In genomic region chr17:63552211-63552610, GRCh38 we compare ENCODE assay signal across 11 cellular contexts. TPM values are rescaled to one million over a fixed set of nuclear protein-coding genes. Genes with fewer than 3 reads are reported as not detected.
A peak's percentile ranks its signal among the peaks of the same experiment; 100 is the strongest.
DNase-seq lines count a peak whose midpoint lies in the region; ATAC-seq and TF ChIP-seq lines count a peak whose summit lies in the region.
"Had no signal": no experiment of that assay in that cellular context is flagged by ENCODE, and none has a peak within 500 bp of the region (broad histone marks: within the 10 kb centered on the region; RNA-seq: fewer than 3 reads in every experiment).

No MANE protein-coding gene starts in this region.

- no peak for DNase-seq in Caco-2
- no peak for DNase-seq in MG63
- DNase-seq in ovary, result no peak
- DNase-seq in 8988T, result no peak
- DNase-seq in NCI-H524 (lab: John Stamatoyannopoulos, UW), result no peak
- no peak for DNase-seq in HK-2 (ENCODE audit: unreplicated experiment)
- DNase-seq: amniotic stem cell; NCI-H1436 treated with DMSO at 0.1 percent for 48 hours; stimulated activated CD4-positive, alpha-beta T cell treated with anti-CD3 and anti-CD28 coated beads, Interleukin-1b, Interleukin-23, amount 100 ng/mL, for 48 hours had no signal

- H3K4me3 Mint-ChIP-seq in Caco-2 (ENCODE audit: unreplicated experiment), result peak overlapping the region; percentile 98

- H3K4me3 ChIP-seq in Caco-2 (ENCODE audit: low read depth, low read length), result no peak overlapping the region; the same call in 1 of the 2 replicates
- peak overlapping the region; percentile 95 for H3K4me3 ChIP-seq in MG63
- peak overlapping the region; percentile 70 to 97 for H3K4me3 ChIP-seq in duodenal mucosa (ENCODE audit: low read depth in 1 of 2, low read length in 2 of 2)
- peak overlapping the region; percentile 99 for H3K4me3 ChIP-seq in ovary

- H3K9me3 ChIP-seq in Caco-2 (no peaks in the 10 kb centered on the region; the same call in 1 of the 2 replicates), MG63 (no peaks in the 10 kb centered on the region), duodenal mucosa (ENCODE audit: control insufficient read depth in 1 of 2, low read length in 2 of 2) (no peaks in the 10 kb centered on the region), ovary (no peaks in the 10 kb centered on the region)

- no peak for TF ChIP-seq EP300 in ovary (IDR thresholded peaks at IDR 0.05)

- H3K9me3 Mint-ChIP-seq in Caco-2 (ENCODE audit: unreplicated experiment), result no peaks in the 10 kb centered on the region

- no peaks in the 10 kb centered on the region for H3K36me3 ChIP-seq in Caco-2 (ENCODE audit: control insufficient read depth, insufficient read depth, low read length)
- peaks cover 39% of the 10 kb centered on the region for H3K36me3 ChIP-seq in MG63
- no peaks in the 10 kb centered on the region for H3K36me3 ChIP-seq in duodenal mucosa (ENCODE audit: control insufficient read depth in 1 of 2, insufficient read depth in 2 of 2, low read length in 2 of 2)
- H3K36me3 ChIP-seq in ovary, result no peaks in the 10 kb centered on the region

- no peak for TF ChIP-seq POLR2A in ovary (IDR thresholded peaks at IDR 0.05)

- CTCF ChIA-PET in Caco-2 (lab: Charles Lee), result interaction anchor here (0.7 to 1.4 kb wide), 2 partner anchors 60 to 70 kb away, joined by 3 to 5 read pairs; partner anchors contain the start of gene MAP3K3

- POLR2A ChIA-PET in Caco-2 (lab: Charles Lee), result interaction anchor here (1.3 kb wide), 1 partner anchor 69 kb away, joined by 11 read pairs; no protein-coding TSS in a partner anchor

- no peak for ATAC-seq in GM18511 (IDR thresholded peaks at IDR 0.05; ENCODE audit: unreplicated experiment)

- 29 to 47% (median 38%) methylated on average over 6 of the region's 6 CpGs for WGBS in ovary, 3 donors

- intact Hi-C loops in Caco-2 (cut with micrococcal nuclease; ENCODE audit: unreplicated experiment) (no loop called here), ovary (cut with DNase I) (no loop called here)

- H3K9ac ChIP-seq in duodenal mucosa (ENCODE audit: low read depth in 1 of 2, low read length in 2 of 2), result peak overlapping the region; percentile 34 to 61

- BruUV-seq in Caco-2 (replicated peaks; lab: Mats Ljungman, UMichigan), result no TSS peak

- H3K27ac ChIP-seq in duodenal mucosa (ENCODE audit: low read depth, low read length) (no peak overlapping the region), ovary (no peak overlapping the region)

- no peaks in the 10 kb centered on the region for H3K27me3 Mint-ChIP-seq in Caco-2 (ENCODE audit: insufficient read depth, unreplicated experiment)

- peaks cover 23% of the 10 kb centered on the region for H3K36me3 Mint-ChIP-seq in Caco-2 (ENCODE audit: insufficient read depth, unreplicated experiment)

- H3K27ac Mint-ChIP-seq in Caco-2 (ENCODE audit: unreplicated experiment), result peak overlapping the region; percentile 96

- H3K27me3 ChIP-seq in Caco-2 (replicated peaks; ENCODE audit: control insufficient read depth, insufficient read depth, low read length) (no peaks in the 10 kb centered on the region), MG63 (no peaks in the 10 kb centered on the region), duodenal mucosa (ENCODE audit: control insufficient read depth in 1 of 2, insufficient read depth in 2 of 2, low read length in 2 of 2) (no peaks in the 10 kb centered on the region), ovary (no peaks in the 10 kb centered on the region)

- H3K4me1 ChIP-seq in Caco-2 (no peaks in the 10 kb centered on the region), duodenal mucosa (ENCODE audit: control insufficient read depth in 1 of 2, insufficient read depth in 2 of 2, low read length in 2 of 2) (peaks cover 22 to 38% of the 10 kb centered on the region in 2 donors), ovary (ENCODE audit: insufficient read depth) (peaks cover 7% of the 10 kb centered on the region)

- no peak for TF ChIP-seq CTCF in Caco-2 (IDR thresholded peaks at IDR 0.05; ENCODE audit: insufficient read depth in 1 of 2, low read depth in 1 of 2, low read length in 1 of 2, severe bottlenecking in 1 of 2, unreplicated experiment in 1 of 2)
- TF ChIP-seq CTCF in ovary (IDR thresholded peaks at IDR 0.05), result no peak

- H3K4me1 Mint-ChIP-seq in Caco-2 (ENCODE audit: low read depth, unreplicated experiment), result peaks cover 4% of the 10 kb centered on the region

RNA-seq across cellular contexts. Expression of gene DCAF7, which starts 1.9 kb away (rescaled TPM):
- total RNA-seq in Caco-2 (2022) (91.2 and 94.5 TPM in 2 replicates), ovary (10 to 100 TPM; 14.9 to 56.6 (median 49.7) TPM)
- 7.5 and 21.6 TPM in 2 replicates for total RNA-seq in MG63 (2014; rRNA removed; shearing (Covaris generic); ENCODE audit: low replicate concordance)
- polyA plus RNA-seq in ovary, result 10 to 100 TPM; 16.6 to 62.5 TPM

RNA-seq across cellular contexts. Expression of gene KCNH6, which starts 29.1 kb away (rescaled TPM):
- total RNA-seq in Caco-2 (2022) (not detected in 2 replicates), ovary (under 1 TPM in 1 of 7 donors, not detected in 6; 0.36 TPM)
- total RNA-seq in MG63 (2014; rRNA removed; shearing (Covaris generic); ENCODE audit: low replicate concordance), result not detected in 2 replicates
- polyA plus RNA-seq in ovary, result not detected

RNA-seq across cellular contexts. Expression of gene TACO1, which starts 48.5 kb away (rescaled TPM):
- 27.9 and 29.1 TPM in 2 replicates for total RNA-seq in Caco-2 (2022)
- 22.2 and 42.3 TPM in 2 replicates for total RNA-seq in MG63 (2014; rRNA removed; shearing (Covaris generic); ENCODE audit: low replicate concordance)
- total RNA-seq in ovary, result 10 to 100 TPM in 6 of 7 donors, 1 to 10 TPM in 1; 7.4 to 17.7 (median 12.5) TPM
- polyA plus RNA-seq in ovary, result 10 to 100 TPM; 13.2 to 24.9 TPM
